Comparison of ENCODE assay signal across 9 cellular contexts in the genomic region with DNA sequence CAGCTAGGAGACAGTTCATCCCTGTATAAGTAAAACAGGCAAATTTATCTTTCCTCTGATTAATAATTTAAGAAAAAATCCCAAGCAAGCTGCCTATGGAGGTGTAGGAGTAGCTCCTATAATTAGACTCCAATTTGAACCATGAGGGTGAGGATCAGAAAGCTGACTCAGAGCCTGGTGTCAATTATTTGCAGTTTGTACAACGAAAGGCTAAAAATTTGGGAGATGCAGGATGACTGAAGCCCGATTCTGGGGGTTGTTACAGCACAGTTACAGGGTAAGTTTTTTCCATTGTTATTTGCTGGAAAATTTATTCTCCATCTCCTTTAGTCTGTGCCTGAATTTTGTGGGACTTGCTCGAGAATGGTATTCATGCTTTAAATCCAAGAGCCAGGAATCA.
"Had no signal": no experiment of that assay in that cellular context is flagged by ENCODE, and none has a peak within 500 bp of the region (broad histone marks: within the 10 kb centered on the region; RNA-seq: fewer than 3 reads in every experiment).

No MANE protein-coding gene starts in this region.

- H3K27ac ChIP-seq: GM23248 had no signal

- DNase-seq: GM23248, GOT3, H7, HFFc6, IMR-90, KG1 had no signal

- ATAC-seq: HCT116, K562 had no signal

- H3K9ac ChIP-seq: GM23248 had no signal

- H3K4me3 ChIP-seq: GM23248, HAP-1, K562 had no signal

- H3K4me1 ChIP-seq: HAP-1 had no signal

- H3K9me3 ChIP-seq: HAP-1 had no signal

- H3K36me3 ChIP-seq: HAP-1 had no signal
